Comparison of ENCODE assay signal across 8 cellular contexts in the genomic region with DNA sequence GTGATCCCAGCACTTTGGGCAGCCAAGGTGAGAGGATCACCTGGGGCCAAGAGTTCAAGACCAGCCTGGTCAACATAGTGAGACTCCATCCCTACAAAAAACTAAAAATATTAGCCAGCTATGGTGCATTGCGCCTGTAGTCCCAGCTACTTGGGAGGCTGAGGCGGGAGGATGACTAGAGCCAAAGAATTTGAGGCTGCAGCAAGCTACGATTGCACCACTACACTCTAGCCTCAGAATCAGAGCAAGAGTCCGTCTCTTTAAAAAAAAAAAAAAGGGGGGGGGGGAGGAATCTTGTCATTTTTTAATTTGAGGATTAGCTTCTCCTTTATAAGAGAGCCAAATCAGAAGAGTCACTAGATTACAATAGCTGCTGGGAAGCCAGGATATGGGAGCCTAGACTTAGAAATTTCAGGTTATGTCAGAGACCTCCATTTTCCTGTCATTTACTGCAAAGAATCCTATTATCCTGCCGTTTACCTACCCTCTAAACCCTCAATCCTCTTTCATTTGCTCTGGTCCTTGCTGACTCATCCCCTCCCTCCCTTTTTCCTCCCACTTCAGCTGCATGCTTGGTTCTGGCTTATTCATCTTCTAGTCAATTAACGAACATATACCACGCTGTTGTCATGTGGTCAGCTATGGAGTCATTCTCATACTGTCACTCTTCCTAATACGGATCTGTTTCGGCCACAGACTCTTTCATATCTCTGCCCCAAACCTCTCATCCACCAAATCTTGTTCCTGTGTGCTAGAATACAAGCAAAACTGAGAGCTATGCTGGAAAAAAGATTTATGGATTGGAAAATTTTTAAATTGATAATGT.
DNase-seq lines count a peak whose midpoint lies in the region; ATAC-seq, FAIRE-seq and TF ChIP-seq lines count a peak whose summit lies in the region.

No MANE protein-coding gene starts in this region.

- peak overlapping the region; percentile 47 for H3K9ac ChIP-seq in HepG2 (ENCODE audit: insufficient read depth, low read depth, low read length)
- H3K9ac ChIP-seq in IMR-90 (ENCODE audit: low read depth, low read length): no peak overlapping the region
- H3K9ac ChIP-seq in colonic mucosa (ENCODE audit: low read depth in 2 of 2, low read length in 2 of 2): no peak overlapping the region

- H3K56ac ChIP-seq in IMR-90 (ENCODE audit: extremely low read depth, insufficient read depth, low read length): no peak overlapping the region

- dilution Hi-C loops in IMR-90 (cut with HindIII; ENCODE audit: low sequenced_read_pairs, unreplicated experiment): no loop called here

- intact Hi-C loops in HepG2 (cut with micrococcal nuclease; ENCODE audit: unreplicated experiment): no loop called here
- intact Hi-C loops in right lobe of liver (cut with DNase I): no loop called here
- intact Hi-C loops in IMR-90 (cut with micrococcal nuclease): no loop called here
- intact Hi-C loops in colonic mucosa (cut with DNase I): no loop called here

- no peak overlapping the region for H4K91ac ChIP-seq in IMR-90 (ENCODE audit: insufficient read depth, low read depth, low read length)

- H2BK15ac ChIP-seq in IMR-90 (ENCODE audit: low read depth, low read length): no peak overlapping the region

- peaks cover 7% of the 10 kb centered on the region; the same call in 1 of the 2 replicates for H3K9me1 ChIP-seq in IMR-90 (ENCODE audit: insufficient read depth, low read length)

- no peak overlapping the region for H4K8ac ChIP-seq in IMR-90 (ENCODE audit: low read depth in 2 of 2, low read length in 2 of 2)

- CTCF ChIA-PET in HepG2 (lab: Yijun Ruan, JAX; ENCODE audit: low intra/inter-chr PET ratio, low total read pairs): no interaction called here
- CTCF ChIA-PET in IMR-90 (lab: Yijun Ruan, JAX): interaction anchor here (0.5 to 1.6 kb wide), 2 partner anchors 11 to 15 kb away, joined by 3 to 5 read pairs; no protein-coding TSS in a partner anchor

- no peaks in the 10 kb centered on the region for H3K27me3 ChIP-seq in HepG2 (ENCODE audit: control insufficient read depth in 1 of 2, insufficient read depth in 2 of 2, low read length in 2 of 2)
- H3K27me3 ChIP-seq in right lobe of liver: no peaks in the 10 kb centered on the region
- H3K27me3 ChIP-seq in IMR-90 (ENCODE audit: control insufficient read depth, insufficient read depth, low read length): no peaks in the 10 kb centered on the region
- no peaks in the 10 kb centered on the region for H3K27me3 ChIP-seq in WERI-Rb-1 (ENCODE audit: insufficient read depth, low read depth, severe bottlenecking)
- no peaks in the 10 kb centered on the region for H3K27me3 ChIP-seq in colonic mucosa

- peak overlapping the region; percentile 26; the same call in 1 of the 2 replicates for H3K4me2 ChIP-seq in HepG2 (ENCODE audit: low read depth, low read length)
- H3K4me2 ChIP-seq in IMR-90 (ENCODE audit: low read depth, low read length): peak overlapping the region; percentile 49; the same call in 1 of the 2 replicates

- peak overlapping the region; percentile 25; the same call in 1 of the 2 replicates for H2BK120ac ChIP-seq in IMR-90 (ENCODE audit: low read depth, low read length)

- no peak overlapping the region for H4K5ac ChIP-seq in IMR-90 (ENCODE audit: low read depth, low read length)

- H3K18ac ChIP-seq in IMR-90 (ENCODE audit: low read depth, low read length): no peak overlapping the region

- peaks cover 0 to 3% of the 10 kb centered on the region in 2 experiments; a peak in 1 of 5 replicates for H3K36me3 ChIP-seq in HepG2 (replicated peaks in 1 of 2; ENCODE audit: control insufficient read depth in 1 of 2, insufficient read depth in 2 of 2, low read length in 2 of 2)
- no peaks in the 10 kb centered on the region for H3K36me3 ChIP-seq in right lobe of liver
- H3K36me3 ChIP-seq in IMR-90 (ENCODE audit: control insufficient read depth, insufficient read depth, low read length): no peaks in the 10 kb centered on the region
- no peaks in the 10 kb centered on the region; the same call in 1 of the 2 replicates for H3K36me3 ChIP-seq in WERI-Rb-1
- H3K36me3 ChIP-seq in colonic mucosa: no peaks in the 10 kb centered on the region

- H3K27ac ChIP-seq in HepG2 (ENCODE audit: extremely low read length, insufficient read depth, low read length) (peak overlapping the region; percentile 84), right lobe of liver (peak overlapping the region in 1 of 3 donors; percentile 75), IMR-90 (ENCODE audit: insufficient read depth, low read length) (no peak overlapping the region), WERI-Rb-1 (no peak overlapping the region), colonic mucosa (no peak overlapping the region)

- TF ChIP-seq CTCF in HepG2 (CRISPR knock-in tag; IDR thresholded peaks at IDR 0.05): no peak
- TF ChIP-seq CTCF in right lobe of liver (IDR thresholded peaks at IDR 0.05): no peak
- TF ChIP-seq CTCF in IMR-90 (conservative IDR thresholded peaks at IDR 0.05; ENCODE audit: low read depth, low read length): no peak
- no peak for TF ChIP-seq CTCF in WERI-Rb-1 (IDR thresholded peaks at IDR 0.05; ENCODE audit: low read depth, low read length)
- no peak for TF ChIP-seq CTCF in foreskin fibroblast (IDR thresholded peaks at IDR 0.05; ENCODE audit: low read depth, low read length)
- TF ChIP-seq CTCF in colonic mucosa (IDR thresholded peaks at IDR 0.05): no peak

- in situ Hi-C loops in HepG2 (cut with HindIII; ENCODE audit: extremely low pct_ligation_motif_present, low pct_unique_long_range_greater_than_20kb) (no loop called here), IMR-90 (cut with MboI; ENCODE audit: low sequenced_read_pairs) (no loop called here)

- H4K20me1 ChIP-seq in HepG2 (ENCODE audit: insufficient read depth, low read length) (no peaks in the 10 kb centered on the region), IMR-90 (ENCODE audit: insufficient read depth, low read length) (peaks cover 25% of the 10 kb centered on the region; the same call in 1 of the 2 replicates)

- WGBS in HepG2 (ENCODE audit: low lambda C conversion rate): 76% methylated on average over 9 of the region's 9 CpGs
- 69% methylated on average over 9 of the region's 9 CpGs for WGBS in right lobe of liver (ENCODE audit: insufficient coverage, low coverage, low lambda C conversion rate, missing lambda C conversion rate)
- 0% methylated on average over 3 of the region's 9 CpGs; no CpG with 5 or more reads in 1 of the 2 experiments for WGBS in IMR-90 (ENCODE audit: extremely low coverage in 2 of 2, insufficient read length in 1 of 2), 2 experiments

- peaks cover 9% of the 10 kb centered on the region for H3K79me2 ChIP-seq in HepG2 (ENCODE audit: insufficient read depth, low read length)

- no peak overlapping the region for H3K14ac ChIP-seq in IMR-90 (replicated peaks; ENCODE audit: low read depth, low read length)

- TF ChIP-seq EP300 in HepG2 (IDR thresholded peaks at IDR 0.05; ENCODE audit: low read depth in 2 of 2, low read length in 2 of 2): no peak; a peak in 1 of 4 replicates
- TF ChIP-seq EP300 in HepG2 (CRISPR knock-in tag; IDR thresholded peaks at IDR 0.05; ENCODE audit: borderline replicate concordance): 0 out of 2 replicates have a peak, but pooled peaks have one; percentile 27

- H2AK5ac ChIP-seq in IMR-90 (ENCODE audit: low read depth, low read length): peak overlapping the region; percentile 63; the same call in 1 of the 2 replicates

- peak overlapping the region; percentile 24; the same call in 1 of the 2 replicates for H3K4ac ChIP-seq in IMR-90 (ENCODE audit: low read depth, low read length)

- no peak overlapping the region for H2AK9ac ChIP-seq in IMR-90 (replicated peaks; ENCODE audit: low read depth, low read length, poor library complexity)

- peaks cover 56% of the 10 kb centered on the region for H3K4me1 ChIP-seq in HepG2 (ENCODE audit: insufficient read depth, low read length)
- H3K4me1 ChIP-seq in right lobe of liver: peaks cover 0 to 22% (median 5%) of the 10 kb centered on the region in 4 donors
- peaks cover 5% of the 10 kb centered on the region for H3K4me1 ChIP-seq in IMR-90 (ENCODE audit: control insufficient read depth, insufficient read depth, low read length)
- peaks cover 12% of the 10 kb centered on the region for H3K4me1 ChIP-seq in colonic mucosa

- TF ChIP-seq RAD21 in HepG2 (CRISPR knock-in tag; IDR thresholded peaks at IDR 0.05) (no peak), IMR-90 (IDR thresholded peaks at IDR 0.05; ENCODE audit: low read length) (no peak)

- no peak for FAIRE-seq in HepG2 (lab: Jason Lieb, UNC)

- no peaks in the 10 kb centered on the region for H3K9me3 ChIP-seq in HepG2 (ENCODE audit: low read length)
- no peaks in the 10 kb centered on the region for H3K9me3 ChIP-seq in right lobe of liver
- no peaks in the 10 kb centered on the region for H3K9me3 ChIP-seq in IMR-90 (ENCODE audit: control insufficient read depth, insufficient read depth, low read length)
- no peaks in the 10 kb centered on the region for H3K9me3 ChIP-seq in WERI-Rb-1 (ENCODE audit: severe bottlenecking)
- H3K9me3 ChIP-seq in colonic mucosa: no peaks in the 10 kb centered on the region

- BruUV-seq in HepG2 (replicated peaks; lab: Mats Ljungman, UMichigan): no TSS peak
- BruUV-seq in IMR-90 (replicated peaks; lab: Mats Ljungman, UMichigan): no TSS peak

- POLR2A ChIA-PET in HepG2 (lab: Yijun Ruan, JAX) (interaction anchor here (1.6 to 1.7 kb wide), 2 partner anchors 11 to 14 kb away, joined by 4 to 5 read pairs; no protein-coding TSS in a partner anchor), IMR-90 (lab: Charles Lee; ENCODE audit: unreplicated experiment) (interaction anchor here (0.7 to 0.8 kb wide), 2 partner anchors 18 to 77 kb away, joined by 3 to 10 read pairs; no protein-coding TSS in a partner anchor)

- no peak; the same call in 2 of the 3 replicates for ATAC-seq in HepG2
- ATAC-seq in right lobe of liver: no peak
- peak; percentile 70 for ATAC-seq in IMR-90 (ENCODE audit: low read depth)

- H3K4me3 ChIP-seq in HepG2 (replicated peaks in 1 of 3; ENCODE audit: insufficient read depth in 1 of 3, low read depth in 2 of 3, low read length in 3 of 3) (no peak overlapping the region), right lobe of liver (no peak overlapping the region), IMR-90 (ENCODE audit: insufficient read depth, low read depth, low read length) (no peak overlapping the region), WERI-Rb-1 (ENCODE audit: low read depth, low read length) (no peak overlapping the region), foreskin fibroblast (ENCODE audit: low read depth in 1 of 2, low read length in 2 of 2) (no peak overlapping the region), colonic mucosa (no peak overlapping the region)

- no peak overlapping the region for H2BK20ac ChIP-seq in IMR-90 (ENCODE audit: low read depth, low read length)

- peaks cover 15 to 57% of the 10 kb centered on the region in 2 experiments for H3K79me1 ChIP-seq in IMR-90 (ENCODE audit: low read depth in 1 of 2, low read length in 2 of 2)

- TF ChIP-seq POLR2A in HepG2 (IDR thresholded peaks at IDR 0.05; ENCODE audit: insufficient read depth in 1 of 2, low read depth in 2 of 2, low read length in 2 of 2): no peak
- no peak for TF ChIP-seq POLR2A in right lobe of liver (IDR thresholded peaks at IDR 0.05)
- TF ChIP-seq POLR2A in IMR-90 (IDR thresholded peaks at IDR 0.05; ENCODE audit: low read depth, low read length): no peak

- no peak overlapping the region for H3K23ac ChIP-seq in IMR-90 (ENCODE audit: low read depth, low read length)

- H2AFZ ChIP-seq in HepG2 (ENCODE audit: low read length) (no peak overlapping the region), IMR-90 (replicated peaks; ENCODE audit: low read length, poor library complexity) (peak overlapping the region; percentile 10)

- H2BK5ac ChIP-seq in IMR-90 (ENCODE audit: low read depth, low read length, poor library complexity, severe bottlenecking): peak overlapping the region; percentile 25

- peak; percentile 61 for DNase-seq in HepG2 (ENCODE audit: low spot score)
- DNase-seq in right lobe of liver: no peak
- DNase-seq in H4 (ENCODE audit: low spot score): peak; percentile 87
- DNase-seq in IMR-90: peak; percentile 93
- peak; percentile 50 for DNase-seq in WERI-Rb-1
- DNase-seq in foreskin fibroblast: peak; percentile 87 to 92
- peak; percentile 59 for DNase-seq in stimulated activated CD8-positive, alpha-beta memory T cell treated with anti-CD3 and anti-CD28 coated beads, Interleukin-4, amount 100 ng/mL, for 48 hours
- no peak for DNase-seq in colonic mucosa

Comparison
In these comparisons a context has a peak if more than half of its experiments do, and no peak if none do; other contexts are left out.
1. DNase-seq: peak in HepG2 (single experiment), H4 (single experiment), IMR-90 (single experiment), WERI-Rb-1 (single experiment), foreskin fibroblast (2 of 2) and stimulated activated CD8-positive, alpha-beta memory T cell treated with anti-CD3 and anti-CD28 coated beads, Interleukin-4, amount 100 ng/mL, for 48 hours (single experiment); none in right lobe of liver (0 of 3) and colonic mucosa (single experiment).